ENCODE assay signal across 19 cellular contexts in genomic region chrX:129510331-129510730, GRCh38. TPM values are rescaled to one million over a fixed set of nuclear protein-coding genes. Genes with fewer than 3 reads are reported as not detected.
"Had no signal": no experiment of that assay in that cellular context is flagged by ENCODE, and none has a peak within 500 bp of the region (broad histone marks: within the 10 kb centered on the region; RNA-seq: fewer than 3 reads in every experiment).

No MANE protein-coding gene starts in this region.

- H3K27me3 ChIP-seq: esophagus muscularis mucosa, gastrocnemius medialis, transverse colon had no signal

- H3K4me1 ChIP-seq: esophagus muscularis mucosa, gastrocnemius medialis, heart right ventricle, left ventricle myocardium inferior, lower lobe of right lung, transverse colon had no signal

- H3K9me3 Mint-ChIP-seq: central memory CD8-positive, alpha-beta T cell; memory B cell; natural killer cell treated with Interleukin-12 subunit alpha and Interleukin-12 subunit beta and Interleukin-15 and Interleukin-18, amount 100 ng/mL, for 72 hours had no signal

- H3K27ac Mint-ChIP-seq: memory B cell; natural killer cell treated with Interleukin-12 subunit alpha and Interleukin-12 subunit beta and Interleukin-15 and Interleukin-18, amount 100 ng/mL, for 72 hours had no signal

- DNase-seq: effector memory CD4-positive, alpha-beta T cell; gastrocnemius medialis; heart right ventricle; hypothalamus; islet precursor cell; left ventricle myocardium inferior; lower lobe of right lung; midbrain; small intestine; stimulated activated CD4-positive, alpha-beta T cell treated with anti-CD3 and anti-CD28 coated beads, Interleukin-12 subunit alpha, Interleukin-12 subunit beta, amount 100 ng/mL, for 4 hours; stimulated activated CD4-positive, alpha-beta T cell treated with anti-CD3 and anti-CD28 coated beads, Interleukin-2, amount 100 ng/mL, for 48 hours; stimulated activated naive CD4-positive, alpha-beta T cell treated with Interleukin-2 at 50 U/mL for 16 hours; transverse colon had no signal

- H3K9me3 ChIP-seq: esophagus muscularis mucosa, gastrocnemius medialis, heart right ventricle, left ventricle myocardium inferior, lower lobe of right lung, transverse colon had no signal

- H3K4me3 ChIP-seq: esophagus muscularis mucosa, gastrocnemius medialis, heart right ventricle, left ventricle myocardium inferior, lower lobe of right lung, transverse colon had no signal

- H3K36me3 ChIP-seq: gastrocnemius medialis, transverse colon had no signal

- FAIRE-seq: endometrium, small intestine had no signal

- H3K4me3 Mint-ChIP-seq: central memory CD8-positive, alpha-beta T cell; memory B cell; natural killer cell treated with Interleukin-12 subunit alpha and Interleukin-12 subunit beta and Interleukin-15 and Interleukin-18, amount 100 ng/mL, for 72 hours had no signal

- H3K27ac ChIP-seq: epithelial cell of prostate, esophagus muscularis mucosa, gastrocnemius medialis, heart right ventricle, left ventricle myocardium inferior, lower lobe of right lung, transverse colon had no signal

- H3K4me1 Mint-ChIP-seq: central memory CD8-positive, alpha-beta T cell; memory B cell had no signal

- ATAC-seq: gastrocnemius medialis; heart right ventricle; lower lobe of right lung; natural killer cell treated with Interleukin-12 subunit alpha and Interleukin-12 subunit beta and Interleukin-15 and Interleukin-18, amount 100 ng/mL, for 72 hours had no signal

- H3K36me3 Mint-ChIP-seq: memory B cell; natural killer cell treated with Interleukin-12 subunit alpha and Interleukin-12 subunit beta and Interleukin-15 and Interleukin-18, amount 100 ng/mL, for 72 hours had no signal

RNA-seq across cellular contexts. Expression of gene SMARCA1, which starts 13.0 kb away (rescaled TPM):
- total RNA-seq: natural killer cell treated with Interleukin-12 subunit alpha and Interleukin-12 subunit beta and Interleukin-15 and Interleukin-18, amount 100 ng/mL, for 72 hours had no signal
